Comparison of ENCODE assay signal across 8 cellular contexts in the genomic region with DNA sequence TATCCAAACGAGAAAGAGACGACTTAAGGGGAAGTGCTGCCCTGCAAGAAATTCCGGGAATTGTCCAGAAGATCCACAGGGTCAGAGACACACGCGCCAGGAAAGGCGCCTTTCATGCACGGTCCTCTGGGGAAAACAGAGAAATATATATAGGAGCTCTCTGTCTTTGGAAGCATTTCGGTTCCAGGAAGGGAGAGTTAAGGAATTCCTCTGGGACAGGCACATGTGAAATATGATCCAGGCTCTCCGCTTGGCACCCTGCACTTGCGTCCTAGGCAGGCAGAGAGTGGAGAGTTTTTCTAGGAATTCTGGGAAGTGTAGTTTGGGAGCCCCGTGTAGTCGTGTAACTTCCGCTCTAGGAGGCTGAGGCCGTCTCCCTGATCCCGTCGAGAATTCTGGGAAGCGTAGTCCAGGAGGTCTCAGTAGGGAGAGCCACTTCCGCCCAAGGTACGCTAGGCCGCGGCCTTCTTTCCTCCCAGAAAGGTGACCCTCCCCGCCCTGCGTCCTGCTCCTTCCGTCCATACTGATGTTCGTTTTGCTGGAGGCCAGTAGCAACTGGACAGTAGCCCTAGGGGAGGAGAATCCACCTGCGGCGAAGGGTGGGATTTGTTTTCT.
A peak's percentile ranks its signal among the peaks of the same experiment; 100 is the strongest.
DNase-seq lines count a peak whose midpoint lies in the region; FAIRE-seq lines count a peak whose summit lies in the region.
"Not testable (repeated sequence)": the region's sequence is repeated elsewhere in the genome, so short reads cannot be mapped to it uniquely, and the experiment has no call there.

No MANE protein-coding gene starts in this region.

- H3K9ac ChIP-seq in iPS-15b (ENCODE audit: low read depth, low read length): not testable (repeated sequence)
- H3K9ac ChIP-seq in stomach smooth muscle (ENCODE audit: low read length in 2 of 2): peak overlapping the region in 1 of 2 donors; percentile 66

- FAIRE-seq in HTR-8/SVneo (lab: Jason Lieb, UNC): not testable (repeated sequence)

- peak; percentile 1 for DNase-seq in CD1c-positive myeloid dendritic cell (ENCODE audit: extremely low spot score)
- peak; percentile 12 for DNase-seq in HTR-8/SVneo (ENCODE audit: insufficient read length, low spot score)
- DNase-seq in NCI-H82 (lab: John Stamatoyannopoulos, UW): peak; percentile 95
- DNase-seq in amniotic epithelial cell (ENCODE audit: low read depth): peak; percentile 78
- peak; percentile 29 for DNase-seq in myocyte (ENCODE audit: low read depth)

- not testable (repeated sequence) for H3K36me3 ChIP-seq in esophagus (ENCODE audit: control insufficient read depth in 2 of 2, insufficient read depth in 2 of 2, low read length in 1 of 2); iPS-15b (ENCODE audit: control insufficient read depth, insufficient read depth, low read length); stomach smooth muscle (ENCODE audit: control insufficient read depth in 2 of 2, insufficient read depth in 2 of 2, low read length in 2 of 2)

- 19 to 20% methylated on average over 22 to 27 of the region's 27 CpGs for WGBS in esophagus, 2 donors

- H3K4me3 ChIP-seq in esophagus (ENCODE audit: low read depth in 1 of 2, low read length in 2 of 2): peak overlapping the region; percentile 41 to 42
- H3K4me3 ChIP-seq in iPS-15b (ENCODE audit: low read depth, low read length): peak overlapping the region; percentile 56
- H3K4me3 ChIP-seq in stomach smooth muscle (ENCODE audit: low read length in 2 of 2): peak overlapping the region; percentile 45 to 65

- peak overlapping the region in 1 of 2 donors; percentile 59 for H3K27ac ChIP-seq in esophagus (ENCODE audit: low read depth in 2 of 2, low read length in 1 of 2)
- H3K27ac ChIP-seq in stomach smooth muscle (ENCODE audit: low read length): not testable (repeated sequence)

- not testable (repeated sequence) for H3K4me1 ChIP-seq in esophagus (ENCODE audit: control insufficient read depth in 2 of 2, insufficient read depth in 2 of 2, low read length in 1 of 2); iPS-15b (ENCODE audit: control insufficient read depth, insufficient read depth, low read length); stomach smooth muscle (ENCODE audit: control insufficient read depth, insufficient read depth, low read length)

- not testable (repeated sequence) for H3K27me3 ChIP-seq in esophagus (ENCODE audit: control insufficient read depth in 1 of 2, insufficient read depth in 2 of 2, low read length in 2 of 2); iPS-15b (ENCODE audit: control insufficient read depth, insufficient read depth, low read length); stomach smooth muscle (ENCODE audit: control insufficient read depth in 1 of 2, insufficient read depth in 2 of 2, low read length in 2 of 2)

- not testable (repeated sequence) for H3K9me3 ChIP-seq in esophagus (ENCODE audit: control insufficient read depth in 2 of 2, insufficient read depth in 1 of 2, low read depth in 1 of 2, low read length in 1 of 2); iPS-15b (ENCODE audit: control insufficient read depth, insufficient read depth, low read length); stomach smooth muscle (ENCODE audit: control insufficient read depth in 2 of 2, low read length in 2 of 2)

Comparison
In these comparisons a context has a peak if more than half of its experiments do, and no peak if none do; other contexts are left out.
1. DNase-seq: peak in every context shown above with its lines; median percentile 95 in NCI-H82; 78 in amniotic epithelial cell; 29 in myocyte; 12 in HTR-8/SVneo; 1 in CD1c-positive myeloid dendritic cell.